Comparison of ENCODE assay signal across 1 cellular context in the genomic region with DNA sequence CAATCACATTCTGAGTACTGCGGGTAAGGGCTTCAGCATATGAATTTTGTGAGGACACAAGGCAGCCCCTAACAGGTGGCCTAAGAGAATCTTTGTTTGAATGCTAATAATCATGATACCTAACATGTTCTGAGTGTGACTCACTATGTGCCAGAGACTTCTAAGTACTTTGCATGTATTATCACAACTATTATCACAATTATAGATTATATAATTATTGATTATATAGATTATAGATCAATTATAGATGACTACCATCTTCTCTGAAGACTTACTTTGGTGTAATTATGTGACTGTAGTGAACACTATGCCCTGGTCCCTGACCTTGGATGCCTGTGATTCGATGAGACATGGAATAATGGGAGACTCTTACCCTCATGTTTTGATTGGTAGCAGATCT.
A peak's percentile ranks its signal among the peaks of the same experiment; 100 is the strongest.
TF ChIP-seq lines count a peak whose summit lies in the region.

No MANE protein-coding gene starts in this region.

TF ChIP-seq in GM12878, 131 proteins besides CTCF, POLR2A, EP300 and RAD21 (continued from another document):
- TF ChIP-seq, protein P1, sequence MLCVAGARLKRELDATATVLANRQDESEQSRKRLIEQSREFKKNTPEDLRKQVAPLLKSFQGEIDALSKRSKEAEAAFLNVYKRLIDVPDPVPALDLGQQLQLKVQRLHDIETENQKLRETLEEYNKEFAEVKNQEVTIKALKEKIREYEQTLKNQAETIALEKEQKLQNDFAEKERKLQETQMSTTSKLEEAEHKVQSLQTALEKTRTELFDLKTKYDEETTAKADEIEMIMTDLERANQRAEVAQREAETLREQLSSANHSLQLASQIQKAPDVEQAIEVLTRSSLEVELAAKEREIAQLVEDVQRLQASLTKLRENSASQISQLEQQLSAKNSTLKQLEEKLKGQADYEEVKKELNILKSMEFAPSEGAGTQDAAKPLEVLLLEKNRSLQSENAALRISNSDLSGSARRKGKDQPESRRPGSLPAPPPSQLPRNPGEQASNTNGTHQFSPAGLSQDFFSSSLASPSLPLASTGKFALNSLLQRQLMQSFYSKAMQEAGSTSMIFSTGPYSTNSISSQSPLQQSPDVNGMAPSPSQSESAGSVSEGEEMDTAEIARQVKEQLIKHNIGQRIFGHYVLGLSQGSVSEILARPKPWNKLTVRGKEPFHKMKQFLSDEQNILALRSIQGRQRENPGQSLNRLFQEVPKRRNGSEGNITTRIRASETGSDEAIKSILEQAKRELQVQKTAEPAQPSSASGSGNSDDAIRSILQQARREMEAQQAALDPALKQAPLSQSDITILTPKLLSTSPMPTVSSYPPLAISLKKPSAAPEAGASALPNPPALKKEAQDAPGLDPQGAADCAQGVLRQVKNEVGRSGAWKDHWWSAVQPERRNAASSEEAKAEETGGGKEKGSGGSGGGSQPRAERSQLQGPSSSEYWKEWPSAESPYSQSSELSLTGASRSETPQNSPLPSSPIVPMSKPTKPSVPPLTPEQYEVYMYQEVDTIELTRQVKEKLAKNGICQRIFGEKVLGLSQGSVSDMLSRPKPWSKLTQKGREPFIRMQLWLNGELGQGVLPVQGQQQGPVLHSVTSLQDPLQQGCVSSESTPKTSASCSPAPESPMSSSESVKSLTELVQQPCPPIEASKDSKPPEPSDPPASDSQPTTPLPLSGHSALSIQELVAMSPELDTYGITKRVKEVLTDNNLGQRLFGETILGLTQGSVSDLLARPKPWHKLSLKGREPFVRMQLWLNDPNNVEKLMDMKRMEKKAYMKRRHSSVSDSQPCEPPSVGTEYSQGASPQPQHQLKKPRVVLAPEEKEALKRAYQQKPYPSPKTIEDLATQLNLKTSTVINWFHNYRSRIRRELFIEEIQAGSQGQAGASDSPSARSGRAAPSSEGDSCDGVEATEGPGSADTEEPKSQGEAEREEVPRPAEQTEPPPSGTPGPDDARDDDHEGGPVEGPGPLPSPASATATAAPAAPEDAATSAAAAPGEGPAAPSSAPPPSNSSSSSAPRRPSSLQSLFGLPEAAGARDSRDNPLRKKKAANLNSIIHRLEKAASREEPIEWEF (IDR thresholded peaks at IDR 0.05; ENCODE audit: insufficient replicate concordance, low read depth, low read length) = peak; percentile 75
TF ChIP-seq in GM12878: peak in this region for 1.
